ENCODE assay signal across 17 cellular contexts in genomic region chr13:96431044-96431581, GRCh38.
A peak's percentile ranks its signal among the peaks of the same experiment; 100 is the strongest.
DNase-seq lines count a peak whose midpoint lies in the region; ATAC-seq, FAIRE-seq and TF ChIP-seq lines count a peak whose summit lies in the region.
"Had no signal": no experiment of that assay in that cellular context is flagged by ENCODE, and none has a peak within 500 bp of the region (broad histone marks: within the 10 kb centered on the region; RNA-seq: fewer than 3 reads in every experiment).

No MANE protein-coding gene starts in this region.

- H3K4me2 ChIP-seq in K562 (ENCODE audit: insufficient read depth, low read length) = no peak overlapping the region
- H3K4me2 ChIP-seq in mesendoderm (ENCODE audit: low read length) = no peak overlapping the region

- no peak for TF ChIP-seq EP300 in K562 (IDR thresholded peaks at IDR 0.05; ENCODE audit: low read length)

- no peak overlapping the region for H2BK15ac ChIP-seq in mesendoderm (replicated peaks; ENCODE audit: low read depth)

- FAIRE-seq in K562 (lab: Jason Lieb, UNC) (no peak), urothelium cell line (lab: Jason Lieb, UNC) (no peak)
- FAIRE-seq: GM12891, HTR-8/SVneo had no signal

- H3K56ac ChIP-seq in mesendoderm (ENCODE audit: low read length) = no peak overlapping the region

- ATAC-seq in K562 = no peak

- H3K4me1 ChIP-seq in K562 (replicated peaks in 1 of 2; ENCODE audit: control insufficient read depth in 2 of 2, insufficient read depth in 2 of 2, low read length in 2 of 2) (no peaks in the 10 kb centered on the region), mesendoderm (ENCODE audit: control insufficient read depth, low read depth, low read length) (no peaks in the 10 kb centered on the region), esophagus squamous epithelium (no peaks in the 10 kb centered on the region)
- H3K4me1 ChIP-seq: Caco-2 had no signal

- H4K20me1 ChIP-seq in K562 (replicated peaks; ENCODE audit: control insufficient read depth, insufficient read depth, low read length) = no peaks in the 10 kb centered on the region

- H3K27me3 ChIP-seq in K562 (ENCODE audit: control insufficient read depth in 2 of 2, insufficient read depth in 2 of 2, low read length in 2 of 2) = no peaks in the 10 kb centered on the region
- no peaks in the 10 kb centered on the region for H3K27me3 ChIP-seq in mesendoderm (ENCODE audit: insufficient read depth, low read length, poor library complexity)
- H3K27me3 ChIP-seq in esophagus squamous epithelium = no peaks in the 10 kb centered on the region

- H3K36me3 ChIP-seq in K562 (ENCODE audit: control insufficient read depth, insufficient read depth, low read length) = no peaks in the 10 kb centered on the region
- no peaks in the 10 kb centered on the region for H3K36me3 ChIP-seq in mesendoderm (ENCODE audit: control insufficient read depth, insufficient read depth, low read length)
- H3K36me3 ChIP-seq in esophagus squamous epithelium = no peaks in the 10 kb centered on the region

- H2AFZ ChIP-seq in K562 (ENCODE audit: low read depth, low read length) = no peak overlapping the region
- H2AFZ ChIP-seq: GM23248 had no signal

- TF ChIP-seq POLR2A in K562 (conservative IDR thresholded peaks at IDR 0.05) (no peak), esophagus squamous epithelium (IDR thresholded peaks at IDR 0.05) (no peak)

- no peak for TF ChIP-seq CTCF in K562 (IDR thresholded peaks at IDR 0.05 in 2 of 3, conservative IDR thresholded peaks at IDR 0.05 in 1 of 3; ENCODE audit: insufficient read depth in 2 of 3, low read depth in 1 of 3, low read length in 3 of 3)
- no peak for TF ChIP-seq CTCF in esophagus squamous epithelium (IDR thresholded peaks at IDR 0.05)

- no peak overlapping the region for H3K23ac ChIP-seq in mesendoderm (ENCODE audit: low read length)

- H2AK5ac ChIP-seq in mesendoderm (ENCODE audit: low read length) = no peak overlapping the region

- POLR2A ChIA-PET in K562 (lab: Yijun Ruan, JAX) = interaction anchor here (0.6 to 0.9 kb wide), 2 partner anchors 29 to 1244 kb away, joined by 3 to 5 read pairs; no protein-coding TSS in a partner anchor

- no TSS peak for BruUV-seq in K562 (replicated peaks; lab: Mats Ljungman, UMichigan)

- H3K9ac ChIP-seq in K562 (ENCODE audit: insufficient read depth in 1 of 2, low read depth in 2 of 2, low read length in 2 of 2) (no peak overlapping the region), mesendoderm (ENCODE audit: low read length) (no peak overlapping the region)
- H3K9ac ChIP-seq: GM23248 had no signal

- DNase-seq in DMS 273 (lab: John Stamatoyannopoulos, UW; ENCODE audit: unreplicated experiment) (peak; percentile 5), DMS 273 treated with DMSO at 0.1 percent for 48 hours (lab: John Stamatoyannopoulos, UW) (no peak), M059J (ENCODE audit: low read depth) (peak; percentile 23), K562 (ENCODE audit: extremely low read depth in 1 of 4, low spot score in 3 of 4) (peak in 1 of 4 experiments; percentile 2), mesendoderm (peak; percentile 30), urothelium cell line (ENCODE audit: low spot score) (no peak), esophagus squamous epithelium (lab: John Stamatoyannopoulos, UW) (no peak)
- DNase-seq in stimulated activated naive CD4-positive, alpha-beta T cell treated with Interleukin-2 at 50 U/mL for 16 hours (lab: John Stamatoyannopoulos, UW) = no peak
- DNase-seq: Caco-2; CD8-positive, alpha-beta memory T cell; DMS79; GM23248; H7; KBM-7 had no signal

- H3K4ac ChIP-seq in mesendoderm (ENCODE audit: low read depth, low read length) = no peak overlapping the region

- H3K18ac ChIP-seq in mesendoderm (ENCODE audit: low read length) = no peak overlapping the region

- in situ Hi-C loops in K562 (cut with MboI) = no loop called here

- H3K79me1 ChIP-seq in mesendoderm (ENCODE audit: low read length) = no peaks in the 10 kb centered on the region

- no peak overlapping the region for H2BK5ac ChIP-seq in mesendoderm (ENCODE audit: low read length)

- H3K9me3 ChIP-seq in K562 (replicated peaks; ENCODE audit: control insufficient read depth, insufficient read depth, low read depth, low read length) (no peaks in the 10 kb centered on the region), esophagus squamous epithelium (no peaks in the 10 kb centered on the region)
- H3K9me3 ChIP-seq: Caco-2 had no signal

- CTCF ChIA-PET in K562 (lab: Yijun Ruan, JAX; ENCODE audit: low intra/inter-chr PET ratio) = no interaction called here

- H3K4me3 ChIP-seq in K562 (no peak overlapping the region), mesendoderm (ENCODE audit: low read length) (no peak overlapping the region), esophagus squamous epithelium (no peak overlapping the region)
- H3K4me3 ChIP-seq: GM23248 had no signal

- no peak overlapping the region for H4K5ac ChIP-seq in mesendoderm (ENCODE audit: low read length)

- H3K27ac ChIP-seq in K562 (ENCODE audit: extremely low read depth, low read depth, low read length) (no peak overlapping the region), mesendoderm (ENCODE audit: low read depth, low read length) (no peak overlapping the region), esophagus squamous epithelium (no peak overlapping the region)
- H3K27ac ChIP-seq: 22Rv1, GM23248 had no signal

- no peak overlapping the region for H4K8ac ChIP-seq in mesendoderm (ENCODE audit: low read depth, low read length)

- no peak overlapping the region for H2BK120ac ChIP-seq in mesendoderm (ENCODE audit: low read depth, low read length)

- 11% methylated on average over 3 of the region's 5 CpGs for WGBS in K562 (ENCODE audit: insufficient coverage, low coverage, missing lambda C conversion rate)
- no CpG with 5 or more reads among the region's 5 CpGs for WGBS in mesendoderm (ENCODE audit: extremely low coverage, insufficient coverage, low lambda C conversion rate)
- 76 to 77% methylated on average over 4 to 5 of the region's 5 CpGs for WGBS in esophagus squamous epithelium, 2 donors

- TF ChIP-seq RAD21 in K562 (CRISPR knock-in tag; conservative IDR thresholded peaks at IDR 0.05 in 1 of 2, IDR thresholded peaks at IDR 0.05 in 1 of 2) = no peak

- no peaks in the 10 kb centered on the region for H3K9me1 ChIP-seq in K562 (ENCODE audit: control insufficient read depth, insufficient read depth, low read length)

- H3K79me2 ChIP-seq in K562 (ENCODE audit: control insufficient read depth, insufficient read depth, low read length) = no peaks in the 10 kb centered on the region
- no peaks in the 10 kb centered on the region for H3K79me2 ChIP-seq in mesendoderm (ENCODE audit: control insufficient read depth, insufficient read depth, low read length)

- intact Hi-C loops in K562 (cut with micrococcal nuclease) = no loop called here
- intact Hi-C loops in esophagus squamous epithelium (cut with DNase I) = no loop called here

TF ChIP-seq in K562, 482 proteins besides CTCF, POLR2A, EP300 and RAD21:
- TF ChIP-seq BRD4 (IDR thresholded peaks at IDR 0.05) (no peak), PKNOX1 (IDR thresholded peaks at IDR 0.05) (peak; percentile 75)

Comparison
In these comparisons a context has a peak if more than half of its experiments do, and no peak if none do; other contexts are left out.
1. DNase-seq: peak in DMS 273 (single experiment), M059J (single experiment) and mesendoderm (single experiment); none in DMS 273 treated with DMSO at 0.1 percent for 48 hours (single experiment), urothelium cell line (single experiment), esophagus squamous epithelium (single experiment) and stimulated activated naive CD4-positive, alpha-beta T cell treated with Interleukin-2 at 50 U/mL for 16 hours (single experiment).